In genomic region chr22:36469094-36469710, GRCh38 we compare ENCODE assay signal across 11 cellular contexts. TPM values are rescaled to one million over a fixed set of nuclear protein-coding genes. Genes with fewer than 3 reads are reported as not detected.
DNase-seq lines count a peak whose midpoint lies in the region; ATAC-seq, FAIRE-seq and TF ChIP-seq lines count a peak whose summit lies in the region.
"Had no signal": no experiment of that assay in that cellular context is flagged by ENCODE, and none has a peak within 500 bp of the region (broad histone marks: within the 10 kb centered on the region; RNA-seq: fewer than 3 reads in every experiment).

No MANE protein-coding gene starts in this region.

- POLR2A ChIA-PET in GM10248 (lab: Yijun Ruan, JAX) = no interaction called here

- H3K36me3 ChIP-seq in muscle layer of colon (ENCODE audit: insufficient read depth, low read length) (peaks cover 15% of the 10 kb centered on the region), upper lobe of right lung (peaks cover 27% of the 10 kb centered on the region)

- CTCF ChIA-PET in GM10248 (lab: Yijun Ruan, JAX) = interaction anchor here (1.2 to 6.1 kb wide), 9 partner anchors 9 to 176 kb away, joined by 3 to 233 read pairs (median 16); partner anchors contain the start of gene TXN2

- DNase-seq in NCI-H2171 treated with DMSO at 0.1 percent for 48 hours (lab: John Stamatoyannopoulos, UW) (peak; percentile 39), NCI-H2171 (lab: John Stamatoyannopoulos, UW) (no peak), dorsolateral prefrontal cortex (no peak), upper lobe of right lung (no peak), H54 (ENCODE audit: insufficient read length, low spot score) (no peak), GM10248 (ENCODE audit: extremely low spot score) (no peak)
- DNase-seq in stimulated activated CD4-positive, alpha-beta T cell treated with anti-CD3 and anti-CD28 coated beads, Interleukin-12 subunit alpha, Interleukin-12 subunit beta, amount 100 ng/mL, for 4 hours = no peak
- DNase-seq: Calu3, NCI-H2081 treated with DMSO at 0.1 percent for 48 hours had no signal

- no peak for FAIRE-seq in H54 (lab: Jason Lieb, UNC)
- FAIRE-seq: A204.1 had no signal

- intact Hi-C loops in dorsolateral prefrontal cortex (cut with DNase I) (no loop called here), upper lobe of right lung (cut with DNase I) (loop anchor here (5.0 kb wide), 2 partner anchors 82 to 167 kb away; partner anchors contain the start of gene MYH9)

- peak overlapping the region; percentile 29 for H3K9ac ChIP-seq in muscle layer of colon (ENCODE audit: low read length)

- H3K4me3 ChIP-seq in dorsolateral prefrontal cortex (no peak overlapping the region), muscle layer of colon (ENCODE audit: low read depth in 1 of 2, low read length in 2 of 2) (no peak overlapping the region), upper lobe of right lung (no peak overlapping the region)

- ATAC-seq in upper lobe of right lung = no peak

- H3K27ac ChIP-seq in dorsolateral prefrontal cortex = peak overlapping the region in 38 of 59 donors; percentile 0 to 83 (median 50)
- H3K27ac ChIP-seq in muscle layer of colon (ENCODE audit: low read depth, low read length) = peak overlapping the region; percentile 91
- H3K27ac ChIP-seq in upper lobe of right lung = peak overlapping the region; percentile 33

- no peak for TF ChIP-seq POLR2A in H54 (IDR thresholded peaks at IDR 0.05; ENCODE audit: low read depth, low read length)

- H3K4me1 ChIP-seq in muscle layer of colon (ENCODE audit: insufficient read depth, low read length) (peaks cover 71% of the 10 kb centered on the region), upper lobe of right lung (peaks cover 44% of the 10 kb centered on the region)

- no peaks in the 10 kb centered on the region for H3K9me3 ChIP-seq in muscle layer of colon (ENCODE audit: low read length)
- H3K9me3 ChIP-seq in upper lobe of right lung = no peaks in the 10 kb centered on the region

- H3K27me3 ChIP-seq in dorsolateral prefrontal cortex (no peaks in the 10 kb centered on the region), muscle layer of colon (ENCODE audit: control insufficient read depth in 1 of 2, insufficient read depth in 2 of 2, low read length in 2 of 2) (no peaks in the 10 kb centered on the region), upper lobe of right lung (no peaks in the 10 kb centered on the region)

- TF ChIP-seq CTCF in dorsolateral prefrontal cortex (IDR thresholded peaks at IDR 0.05 in 54 of 56, conservative IDR thresholded peaks at IDR 0.05 in 2 of 56; ENCODE audit: low read depth in 1 of 56, partially characterized antibody in 56 of 56) = no peak
- TF ChIP-seq CTCF in upper lobe of right lung (IDR thresholded peaks at IDR 0.05) = no peak
- no peak for TF ChIP-seq CTCF in GM10248 (IDR thresholded peaks at IDR 0.05; ENCODE audit: control extremely low read depth, extremely low read depth, low read depth, missing control alignments)

RNA-seq across cellular contexts. Expression of gene TXN2, which starts 12.2 kb away (rescaled TPM):
- total RNA-seq in dorsolateral prefrontal cortex (10 to 100 TPM; 47.2 to 80.9 (median 65.4) TPM), upper lobe of right lung (54.2 TPM)

RNA-seq across cellular contexts. Expression of gene FOXRED2, which starts 37.6 kb away (rescaled TPM):
- total RNA-seq in dorsolateral prefrontal cortex (10 to 100 TPM; 32.6 to 77.4 (median 49.9) TPM), upper lobe of right lung (15.3 TPM)

RNA-seq across cellular contexts. Expression of gene EIF3D, which starts 59.8 kb away (rescaled TPM):
- total RNA-seq in dorsolateral prefrontal cortex = 10 to 100 TPM; 41.6 to 81.0 (median 63.3) TPM
- 132 TPM for total RNA-seq in upper lobe of right lung

Comparison
In these comparisons a context has a peak if more than half of its experiments do, and no peak if none do; other contexts are left out.
1. H3K27ac ChIP-seq: peak in every context shown above with its lines; median percentile 91 in muscle layer of colon; 50 in dorsolateral prefrontal cortex; 33 in upper lobe of right lung.